In the genomic region with DNA sequence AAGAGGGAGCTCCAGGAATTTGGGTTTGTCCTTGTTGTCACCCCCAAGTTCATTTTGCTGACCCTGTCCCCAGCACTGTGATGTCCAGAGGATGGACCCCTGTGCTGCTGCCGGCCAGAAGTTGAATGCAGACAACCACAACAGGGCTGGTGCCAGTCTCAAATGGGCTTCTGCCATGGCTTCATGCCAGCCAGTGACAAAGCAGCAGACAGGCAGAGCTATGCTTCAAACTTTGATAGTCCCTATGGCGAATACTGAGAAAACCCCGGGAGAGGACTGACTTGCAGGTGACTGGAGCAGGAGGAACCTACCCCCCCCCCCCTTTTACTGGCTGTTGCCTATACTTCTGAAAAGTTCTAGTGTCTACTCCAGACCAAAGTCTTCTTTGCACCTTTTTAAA, we compare ENCODE assay signal across 8 cellular contexts. TPM values are rescaled to one million over a fixed set of nuclear protein-coding genes. Genes with fewer than 3 reads are reported as not detected.
DNase-seq lines count a peak whose midpoint lies in the region; ATAC-seq, FAIRE-seq and TF ChIP-seq lines count a peak whose summit lies in the region.

No MANE protein-coding gene starts in this region.

- H3K27me3 ChIP-seq in HCT116 (ENCODE audit: insufficient read depth, low read length): peaks cover 22% of the 10 kb centered on the region; the same call in 1 of the 2 replicates
- no peaks in the 10 kb centered on the region for H3K27me3 ChIP-seq in WERI-Rb-1 (ENCODE audit: insufficient read depth, low read depth, severe bottlenecking)
- no peaks in the 10 kb centered on the region for H3K27me3 ChIP-seq in gastrocnemius medialis

- no peak for DNase-seq in HCT116 (ENCODE audit: low read depth, low spot score)
- DNase-seq in WERI-Rb-1: no peak
- DNase-seq in left ventricle myocardium superior: peak; percentile 63
- no peak for DNase-seq in gastrocnemius medialis
- no peak for DNase-seq in NCI-H1436 (lab: John Stamatoyannopoulos, UW)
- no peak for DNase-seq in urothelium cell line (ENCODE audit: low spot score)

- no peaks in the 10 kb centered on the region for H3K9me2 ChIP-seq in HCT116 (ENCODE audit: insufficient read depth)

- no peak for TF ChIP-seq RAD21 in HCT116 (IDR thresholded peaks at IDR 0.05; ENCODE audit: low read depth)

- H3K4me2 ChIP-seq in HCT116 (ENCODE audit: low read length): peak overlapping the region; percentile 79

- no peak for FAIRE-seq in urothelium cell line (lab: Jason Lieb, UNC)

- intact Hi-C loops in HCT116 (cut with micrococcal nuclease): loop anchor here (5.0 to 10.0 kb wide), 4 partner anchors 70 to 273 kb away; no protein-coding TSS in a partner anchor
- intact Hi-C loops in left ventricle myocardium superior (cut with micrococcal nuclease): no loop called here
- intact Hi-C loops in gastrocnemius medialis (cut with DNase I; ENCODE audit: low total_unique reads): no loop called here

- H3K4me1 ChIP-seq in HCT116 (ENCODE audit: control insufficient read depth in 1 of 2, insufficient read depth in 2 of 2, low read length in 2 of 2): peaks cover 74 to 94% of the 10 kb centered on the region in 2 experiments
- peaks cover 55 to 63% of the 10 kb centered on the region in 2 donors for H3K4me1 ChIP-seq in gastrocnemius medialis

- H3K4me3 ChIP-seq in HCT116 (replicated peaks in 1 of 2; ENCODE audit: low read depth in 1 of 2, low read length in 2 of 2) (no peak overlapping the region; a peak in 1 of 4 replicates), WERI-Rb-1 (ENCODE audit: low read depth, low read length) (peak overlapping the region; percentile 94), gastrocnemius medialis (peak overlapping the region; percentile 71 to 94 (median 85))

- ATAC-seq in HCT116 (no peak), left ventricle myocardium superior (no peak), gastrocnemius medialis (no peak), GM21423 (IDR thresholded peaks at IDR 0.05; ENCODE audit: unreplicated experiment) (no peak)
- no peak for ATAC-seq in activated CD4-positive, CD25-positive, alpha-beta regulatory T cell treated with anti-CD3 and anti-CD28 coated beads, Interleukin-2, amount 50 U/mL, for 24 hours

- no peaks in the 10 kb centered on the region; the same call in 1 of the 2 replicates for H4K20me1 ChIP-seq in HCT116 (ENCODE audit: insufficient read depth)

- no TSS peak for BruUV-seq in HCT116 (replicated peaks; lab: Mats Ljungman, UMichigan)

- peaks cover 25% of the 10 kb centered on the region for H3K79me2 ChIP-seq in HCT116 (ENCODE audit: insufficient read depth, low read length)

- H3K9me3 ChIP-seq in HCT116 (ENCODE audit: control insufficient read depth in 1 of 2, insufficient read depth in 1 of 2, low read depth in 1 of 2, low read length in 2 of 2) (no peaks in the 10 kb centered on the region), WERI-Rb-1 (ENCODE audit: severe bottlenecking) (no peaks in the 10 kb centered on the region), gastrocnemius medialis (no peaks in the 10 kb centered on the region)

- in situ Hi-C loops in gastrocnemius medialis (cut with MboI; ENCODE audit: low sequenced_read_pairs in 4 of 4): loop anchor here in 1 of 4 donors (25.0 kb wide), 2 partner anchors 260 to 410 kb away; a partner anchor contains a TSS

- no peaks in the 10 kb centered on the region for H3K36me3 ChIP-seq in HCT116 (ENCODE audit: control insufficient read depth in 1 of 2, insufficient read depth in 2 of 2, low read length in 2 of 2)
- peaks cover 68% of the 10 kb centered on the region for H3K36me3 ChIP-seq in WERI-Rb-1
- no peaks in the 10 kb centered on the region for H3K36me3 ChIP-seq in gastrocnemius medialis

- CTCF ChIA-PET in HCT116 (lab: Charles Lee): interaction anchor here (1.1 kb wide), 1 partner anchor 10 kb away, joined by 4 read pairs; no protein-coding TSS in a partner anchor

- no peak overlapping the region for H3K9ac ChIP-seq in HCT116 (ENCODE audit: low read length)

- H3K27ac ChIP-seq in HCT116 (ENCODE audit: low read depth, low read length): no peak overlapping the region
- H3K27ac ChIP-seq in WERI-Rb-1: peak overlapping the region; percentile 98
- H3K27ac ChIP-seq in gastrocnemius medialis: peak overlapping the region; percentile 90 to 100 (median 94)

- TF ChIP-seq CTCF in HCT116 (IDR thresholded peaks at IDR 0.05 in 2 of 3, conservative IDR thresholded peaks at IDR 0.05 in 1 of 3; ENCODE audit: borderline replicate concordance in 1 of 3, insufficient read depth in 1 of 3, low read depth in 2 of 3, low read length in 2 of 3) (no peak), WERI-Rb-1 (IDR thresholded peaks at IDR 0.05; ENCODE audit: low read depth, low read length) (no peak), gastrocnemius medialis (IDR thresholded peaks at IDR 0.05 in 4 of 5, conservative IDR thresholded peaks at IDR 0.05 in 1 of 5) (no peak)

- RAD21 ChIA-PET in HCT116 (lab: Charles Lee; ENCODE audit: low non-redundant PET in 1 of 2, low total read pairs in 2 of 2, uncharacterized antibody in 2 of 2, unreplicated experiment in 2 of 2): no interaction called here

- no peak overlapping the region for H2AFZ ChIP-seq in HCT116 (ENCODE audit: low read depth, low read length, poor library complexity, severe bottlenecking)

- no peak for TF ChIP-seq POLR2A in HCT116 (IDR thresholded peaks at IDR 0.05; ENCODE audit: borderline replicate concordance, extremely low read depth, insufficient read depth, insufficient read length)
- TF ChIP-seq POLR2A in gastrocnemius medialis (IDR thresholded peaks at IDR 0.05): no peak

- POLR2A ChIA-PET in HCT116 (lab: Charles Lee): no interaction called here

TF ChIP-seq in HCT116, 20 proteins besides CTCF, POLR2A, EP300 and RAD21 (continues in another document):
- TF ChIP-seq, protein P1, sequence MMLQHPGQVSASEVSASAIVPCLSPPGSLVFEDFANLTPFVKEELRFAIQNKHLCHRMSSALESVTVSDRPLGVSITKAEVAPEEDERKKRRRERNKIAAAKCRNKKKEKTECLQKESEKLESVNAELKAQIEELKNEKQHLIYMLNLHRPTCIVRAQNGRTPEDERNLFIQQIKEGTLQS (IDR thresholded peaks at IDR 0.05): no peak
- TF ChIP-seq, protein P2, sequence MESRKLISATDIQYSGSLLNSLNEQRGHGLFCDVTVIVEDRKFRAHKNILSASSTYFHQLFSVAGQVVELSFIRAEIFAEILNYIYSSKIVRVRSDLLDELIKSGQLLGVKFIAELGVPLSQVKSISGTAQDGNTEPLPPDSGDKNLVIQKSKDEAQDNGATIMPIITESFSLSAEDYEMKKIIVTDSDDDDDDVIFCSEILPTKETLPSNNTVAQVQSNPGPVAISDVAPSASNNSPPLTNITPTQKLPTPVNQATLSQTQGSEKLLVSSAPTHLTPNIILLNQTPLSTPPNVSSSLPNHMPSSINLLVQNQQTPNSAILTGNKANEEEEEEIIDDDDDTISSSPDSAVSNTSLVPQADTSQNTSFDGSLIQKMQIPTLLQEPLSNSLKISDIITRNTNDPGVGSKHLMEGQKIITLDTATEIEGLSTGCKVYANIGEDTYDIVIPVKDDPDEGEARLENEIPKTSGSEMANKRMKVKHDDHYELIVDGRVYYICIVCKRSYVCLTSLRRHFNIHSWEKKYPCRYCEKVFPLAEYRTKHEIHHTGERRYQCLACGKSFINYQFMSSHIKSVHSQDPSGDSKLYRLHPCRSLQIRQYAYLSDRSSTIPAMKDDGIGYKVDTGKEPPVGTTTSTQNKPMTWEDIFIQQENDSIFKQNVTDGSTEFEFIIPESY (IDR thresholded peaks at IDR 0.05; ENCODE audit: extremely low read depth, insufficient replicate concordance, low read length): no peak
- TF ChIP-seq CBX3 (IDR thresholded peaks at IDR 0.05; ENCODE audit: low read depth): no peak
- TF ChIP-seq TCF7L2 (IDR thresholded peaks at IDR 0.05; ENCODE audit: borderline replicate concordance, extremely low read depth, insufficient read depth, insufficient read length): no peak
- no peak for TF ChIP-seq FOSL1 (IDR thresholded peaks at IDR 0.05; ENCODE audit: low read depth)
- no peak for TF ChIP-seq JUND (IDR thresholded peaks at IDR 0.05)
- TF ChIP-seq SP1 (IDR thresholded peaks at IDR 0.05; ENCODE audit: low read depth): no peak
- no peak for TF ChIP-seq CEBPB (IDR thresholded peaks at IDR 0.05; ENCODE audit: low read depth)
- TF ChIP-seq SRF (IDR thresholded peaks at IDR 0.05; ENCODE audit: low read depth): no peak
- TF ChIP-seq POLR2AphosphoS5 (IDR thresholded peaks at IDR 0.05; ENCODE audit: low read depth, low read length): no peak
- no peak for TF ChIP-seq ZFX (IDR thresholded peaks at IDR 0.05)
- no peak for TF ChIP-seq EZH2 (IDR thresholded peaks at IDR 0.05)
- TF ChIP-seq SIN3A (IDR thresholded peaks at IDR 0.05; ENCODE audit: low read depth): no peak
- no peak for TF ChIP-seq ZNF274 (IDR thresholded peaks at IDR 0.05; ENCODE audit: low read depth, low read length)
- no peak for TF ChIP-seq EZH2phosphoT487 (IDR thresholded peaks at IDR 0.05; ENCODE audit: borderline replicate concordance)
- no peak for TF ChIP-seq YY1 (IDR thresholded peaks at IDR 0.05; ENCODE audit: extremely low read depth, insufficient replicate concordance, low read depth, low read length)
- TF ChIP-seq EGR1 (IDR thresholded peaks at IDR 0.05; ENCODE audit: low read depth): no peak
- TF ChIP-seq ELF1 (IDR thresholded peaks at IDR 0.05; ENCODE audit: borderline replicate concordance, low read depth): no peak

RNA-seq across cellular contexts. Expression of a gene that starts 3.2 kb away (rescaled TPM):
- total RNA-seq in HCT116 (2021; ENCODE audit: unreplicated experiment) (7.2 TPM), left ventricle myocardium superior (13.8 TPM), gastrocnemius medialis (10 to 100 TPM in 3 of 4 donors, 1 to 10 TPM in 1; 9.1 to 13.4 (median 10.8) TPM)
- 3.6 and 4.2 TPM in 2 replicates for polyA plus RNA-seq in HCT116 (2012)

Comparison
In these comparisons a context has a peak if more than half of its experiments do, and no peak if none do; other contexts are left out.
1. H3K4me3 ChIP-seq: peak in WERI-Rb-1 (single experiment) and gastrocnemius medialis (4 of 4); none in HCT116 (0 of 2).